1 cellular context compared by ENCODE assay signal in genomic region chr11:64835616-64836447, GRCh38.
TF ChIP-seq lines count a peak whose summit lies in the region.

No MANE protein-coding gene starts in this region.

TF ChIP-seq in SK-N-SH, 30 proteins besides CTCF, POLR2A, EP300 and RAD21:
- TF ChIP-seq FOXM1 (IDR thresholded peaks at IDR 0.05; ENCODE audit: low read depth) (no peak), SIN3A (IDR thresholded peaks at IDR 0.05; ENCODE audit: borderline replicate concordance, low read depth, low read length) (no peak), TCF12 (IDR thresholded peaks at IDR 0.05) (no peak)
TF ChIP-seq in SK-N-SH: peak in this region for 0.
